ENCODE assay signal across 12 cellular contexts in the genomic region with DNA sequence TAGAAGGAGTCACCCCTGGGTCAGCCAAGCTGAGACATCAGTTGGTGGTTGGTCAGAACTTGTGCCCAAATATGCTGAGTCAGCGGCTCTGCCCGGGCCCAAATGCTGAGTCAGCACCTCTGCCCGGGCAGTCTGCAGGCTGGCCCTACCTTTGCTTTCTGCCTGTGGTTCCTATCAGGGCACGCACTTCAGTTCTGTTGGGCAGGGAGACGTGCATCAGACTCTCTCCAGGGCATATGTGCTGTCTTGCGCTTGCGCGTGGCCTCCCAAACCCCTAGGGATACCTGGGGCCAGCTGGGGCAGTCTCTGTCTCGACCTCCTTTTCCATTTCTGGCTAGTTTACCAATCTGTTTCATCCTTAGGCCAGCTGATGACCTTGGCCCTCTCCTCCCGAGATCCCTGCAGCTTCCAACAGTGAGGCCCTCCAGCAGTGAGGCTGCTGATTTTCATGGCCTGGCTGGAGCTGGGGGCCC. TPM values are rescaled to one million over a fixed set of nuclear protein-coding genes. Genes with fewer than 3 reads are reported as not detected.
DNase-seq lines count a peak whose midpoint lies in the region; TF ChIP-seq lines count a peak whose summit lies in the region.
"Had no signal": no experiment of that assay in that cellular context is flagged by ENCODE, and none has a peak within 500 bp of the region (broad histone marks: within the 10 kb centered on the region; RNA-seq: fewer than 3 reads in every experiment).

No MANE protein-coding gene starts in this region.

- H3K4me3 ChIP-seq in choroid plexus epithelial cell (ENCODE audit: low read depth, low read length) = no peak overlapping the region
- H3K4me3 ChIP-seq in Peyer's patch = no peak overlapping the region
- no peak overlapping the region for H3K4me3 ChIP-seq in SJCRH30

- no peak for TF ChIP-seq POLR2A in Peyer's patch (IDR thresholded peaks at IDR 0.05)

- H3K27ac ChIP-seq in Peyer's patch = no peak overlapping the region
- H3K27ac ChIP-seq in SJCRH30 = no peak overlapping the region

- DNase-seq in AG08395 (ENCODE audit: low spot score) (peak; percentile 31), NCI-H226 (peak; percentile 36), choroid plexus epithelial cell (ENCODE audit: low read depth) (peak; percentile 39), midbrain (lab: John Stamatoyannopoulos, UW) (peak; percentile 2), NCI-H1105 treated with DMSO at 0.1 percent for 48 hours (lab: John Stamatoyannopoulos, UW) (no peak), DMS53 (lab: John Stamatoyannopoulos, UW) (no peak), Peyer's patch (no peak), SJCRH30 (no peak)
- DNase-seq: NCI-H1048; NCI-H748 treated with DMSO at 0.1 percent for 48 hours; stimulated activated CD4-positive, alpha-beta T cell treated with anti-CD3 and anti-CD28 coated beads, Interleukin-4, amount 100 ng/mL, for 24 hours; T-helper 1 cell had no signal

- H3K36me3 ChIP-seq in Peyer's patch (peaks cover 0 to 20% (median 0%) of the 10 kb centered on the region in 3 donors), SJCRH30 (peaks cover 46% of the 10 kb centered on the region)

- no peaks in the 10 kb centered on the region for H3K4me1 ChIP-seq in Peyer's patch
- no peaks in the 10 kb centered on the region for H3K4me1 ChIP-seq in SJCRH30

- no peaks in the 10 kb centered on the region for H3K27me3 ChIP-seq in Peyer's patch
- no peaks in the 10 kb centered on the region for H3K27me3 ChIP-seq in SJCRH30

- TF ChIP-seq CTCF in choroid plexus epithelial cell (conservative IDR thresholded peaks at IDR 0.05; ENCODE audit: low read depth, low read length) (no peak), Peyer's patch (IDR thresholded peaks at IDR 0.05) (no peak)

- no peaks in the 10 kb centered on the region for H3K9me3 ChIP-seq in Peyer's patch
- no peaks in the 10 kb centered on the region; the same call in 1 of the 2 replicates for H3K9me3 ChIP-seq in SJCRH30 (replicated peaks)

RNA-seq across cellular contexts. Expression of a gene that starts 24.4 kb away (rescaled TPM):
- 100 to 1,000 TPM in 3 of 4 donors, 10 to 100 TPM in 1; 75.7 to 209 (median 156) TPM for total RNA-seq in Peyer's patch
- total RNA-seq in SJCRH30 (2014; rRNA removed; shearing (Covaris generic)) = 51.6 and 57.0 TPM in 2 replicates

Comparison
In these comparisons a context has a peak if more than half of its experiments do, and no peak if none do; other contexts are left out.
1. DNase-seq: peak in AG08395 (single experiment), NCI-H226 (single experiment), choroid plexus epithelial cell (single experiment) and midbrain (single experiment); none in NCI-H1105 treated with DMSO at 0.1 percent for 48 hours (single experiment), DMS53 (single experiment), Peyer's patch (0 of 3) and SJCRH30 (0 of 2).